Comparison of ENCODE assay signal across 9 cellular contexts in genomic region chr1:186722711-186723309, GRCh38. TPM values are rescaled to one million over a fixed set of nuclear protein-coding genes. Genes with fewer than 3 reads are reported as not detected.
DNase-seq lines count a peak whose midpoint lies in the region; ATAC-seq and TF ChIP-seq lines count a peak whose summit lies in the region.
"Had no signal": no experiment of that assay in that cellular context is flagged by ENCODE, and none has a peak within 500 bp of the region (broad histone marks: within the 10 kb centered on the region; RNA-seq: fewer than 3 reads in every experiment).

No MANE protein-coding gene starts in this region.

- ATAC-seq in left ventricle myocardium superior, result no peak
- ATAC-seq in HCT116, result peak; percentile 82

- 46% methylated on average over 3 of the region's 3 CpGs for WGBS in mammary epithelial cell (ENCODE audit: low coverage, missing lambda C conversion rate)

- H3K9me2 ChIP-seq in HCT116 (ENCODE audit: insufficient read depth), result no peaks in the 10 kb centered on the region

- H3K27me3 ChIP-seq in cardiac muscle cell, result no peaks in the 10 kb centered on the region
- no peaks in the 10 kb centered on the region for H3K27me3 ChIP-seq in HCT116 (ENCODE audit: insufficient read depth, low read length)
- no peaks in the 10 kb centered on the region for H3K27me3 ChIP-seq in mammary epithelial cell (ENCODE audit: insufficient read depth, low read length)

- BruUV-seq in HCT116 (replicated peaks; lab: Mats Ljungman, UMichigan), result no TSS peak
- no TSS peak for BruUV-seq in mammary epithelial cell (replicated peaks; lab: Mats Ljungman, UMichigan)

- no peak for TF ChIP-seq POLR2A in HCT116 (IDR thresholded peaks at IDR 0.05; ENCODE audit: borderline replicate concordance, extremely low read depth, insufficient read depth, insufficient read length)

- H3K27ac ChIP-seq in cardiac muscle cell, result no peak overlapping the region
- H3K27ac ChIP-seq in HCT116 (ENCODE audit: low read depth, low read length), result no peak overlapping the region
- H3K27ac ChIP-seq in mammary epithelial cell (ENCODE audit: insufficient read depth, low read depth, low read length), result no peak overlapping the region
- H3K27ac ChIP-seq: epithelial cell of prostate had no signal

- H3K4me1 ChIP-seq in cardiac muscle cell (ENCODE audit: low read depth) (no peaks in the 10 kb centered on the region), HCT116 (ENCODE audit: control insufficient read depth in 1 of 2, insufficient read depth in 2 of 2, low read length in 2 of 2) (no peaks in the 10 kb centered on the region), mammary epithelial cell (ENCODE audit: insufficient read depth, low read length) (no peaks in the 10 kb centered on the region)

- dilution Hi-C loops in mammary epithelial cell (cut with HindIII; ENCODE audit: low sequenced_read_pairs), result no loop called here

- peak; percentile 35 for TF ChIP-seq RAD21 in HCT116 (IDR thresholded peaks at IDR 0.05; ENCODE audit: low read depth)

- H3K9ac ChIP-seq in HCT116 (ENCODE audit: low read length) (no peak overlapping the region), mammary epithelial cell (ENCODE audit: insufficient read depth, low read length) (no peak overlapping the region)

- POLR2A ChIA-PET in HCT116 (lab: Charles Lee), result no interaction called here

- RAD21 ChIA-PET in HCT116 (lab: Charles Lee; ENCODE audit: low non-redundant PET in 1 of 2, low total read pairs in 2 of 2, uncharacterized antibody in 2 of 2, unreplicated experiment in 2 of 2), result interaction anchor here in 1 of 2 experiments (0.5 to 0.8 kb wide), 2 partner anchors 45 to 240 kb away, joined by 3 read pairs; no protein-coding TSS in a partner anchor

- H3K4me3 ChIP-seq in cardiac muscle cell, result no peak overlapping the region
- no peak overlapping the region for H3K4me3 ChIP-seq in HCT116 (replicated peaks in 1 of 2; ENCODE audit: low read depth in 1 of 2, low read length in 2 of 2)
- H3K4me3 ChIP-seq in mammary epithelial cell (replicated peaks in 1 of 3; ENCODE audit: insufficient read depth in 1 of 3, low read depth in 2 of 3, low read length in 3 of 3), result no peak overlapping the region

- no peak overlapping the region for H3K4me3 Mint-ChIP-seq in nephron progenitor cell

- no peaks in the 10 kb centered on the region for H3K79me2 ChIP-seq in HCT116 (ENCODE audit: insufficient read depth, low read length)
- no peaks in the 10 kb centered on the region for H3K79me2 ChIP-seq in mammary epithelial cell (ENCODE audit: insufficient read depth, low read length)

- peak; percentile 47 to 64 for DNase-seq in cardiac muscle cell (ENCODE audit: low read depth in 1 of 2, low spot score in 1 of 2)
- no peak for DNase-seq in left ventricle myocardium superior
- peak; percentile 51 for DNase-seq in HCT116 (ENCODE audit: low read depth, low spot score)
- peak; percentile 57 for DNase-seq in NCI-H1694 (lab: John Stamatoyannopoulos, UW)
- DNase-seq in mammary epithelial cell, result peak; percentile 21
- DNase-seq in nephron progenitor cell, result peak; percentile 9
- DNase-seq in stimulated activated CD4-positive, alpha-beta T cell treated with anti-CD3 and anti-CD28 coated beads, Interleukin-12 subunit alpha, Interleukin-12 subunit beta, amount 100 ng/mL, for 4 hours, result no peak
- DNase-seq in central memory CD4-positive, alpha-beta T cell, result no peak

- peak; percentile 65 for TF ChIP-seq CTCF in cardiac muscle cell (IDR thresholded peaks at IDR 0.05; ENCODE audit: low read depth, low read length)
- TF ChIP-seq CTCF in HCT116 (IDR thresholded peaks at IDR 0.05 in 2 of 3, conservative IDR thresholded peaks at IDR 0.05 in 1 of 3; ENCODE audit: borderline replicate concordance in 1 of 3, insufficient read depth in 1 of 3, low read depth in 2 of 3, low read length in 2 of 3), result peak; percentile 27 to 75 (median 67); a peak in 5 of 6 replicates
- peak; percentile 75 to 86 for TF ChIP-seq CTCF in mammary epithelial cell (conservative IDR thresholded peaks at IDR 0.05 in 1 of 2, IDR thresholded peaks at IDR 0.05 in 1 of 2; ENCODE audit: extremely low read depth in 1 of 2, insufficient read depth in 1 of 2, low read depth in 1 of 2, low read length in 2 of 2)
- TF ChIP-seq CTCF in nephron progenitor cell (IDR thresholded peaks at IDR 0.05), result peak; percentile 55

- H3K36me3 ChIP-seq in cardiac muscle cell (no peaks in the 10 kb centered on the region), HCT116 (ENCODE audit: control insufficient read depth in 1 of 2, insufficient read depth in 2 of 2, low read length in 2 of 2) (no peaks in the 10 kb centered on the region), mammary epithelial cell (ENCODE audit: insufficient read depth, low read length) (no peaks in the 10 kb centered on the region)

- H3K4me1 Mint-ChIP-seq in nephron progenitor cell, result no peaks in the 10 kb centered on the region

- H2AFZ ChIP-seq in HCT116 (ENCODE audit: low read depth, low read length, poor library complexity, severe bottlenecking) (peak overlapping the region; percentile 16), mammary epithelial cell (ENCODE audit: low read depth, low read length) (no peak overlapping the region)

- H3K4me2 ChIP-seq in HCT116 (ENCODE audit: low read length) (no peak overlapping the region), mammary epithelial cell (ENCODE audit: insufficient read depth, low read depth, low read length) (no peak overlapping the region)

- H3K27me3 Mint-ChIP-seq in nephron progenitor cell (ENCODE audit: low read depth, poor library complexity), result peaks cover 3% of the 10 kb centered on the region

- no peaks in the 10 kb centered on the region for H3K36me3 Mint-ChIP-seq in nephron progenitor cell (ENCODE audit: low read depth)

- no peaks in the 10 kb centered on the region for H3K9me3 ChIP-seq in cardiac muscle cell (ENCODE audit: low read depth)
- H3K9me3 ChIP-seq in HCT116 (ENCODE audit: control insufficient read depth in 1 of 2, insufficient read depth in 1 of 2, low read depth in 1 of 2, low read length in 2 of 2), result no peaks in the 10 kb centered on the region
- no peaks in the 10 kb centered on the region for H3K9me3 ChIP-seq in mammary epithelial cell (replicated peaks; ENCODE audit: insufficient read depth, low read length)

- CTCF ChIA-PET in HCT116 (lab: Charles Lee) (interaction anchor here (0.6 to 1.7 kb wide), 18 partner anchors 8 to 264 kb away, joined by 3 to 9 read pairs (median 4); partner anchors contain the start of gene PTGS2), mammary epithelial cell (lab: Charles Lee; ENCODE audit: low non-redundant PET) (interaction anchor here (0.6 to 0.9 kb wide), 5 partner anchors 26 to 345 kb away, joined by 4 to 7 read pairs (median 5); no protein-coding TSS in a partner anchor)

- intact Hi-C loops in left ventricle myocardium superior (cut with micrococcal nuclease) (no loop called here), HCT116 (cut with micrococcal nuclease) (no loop called here), mammary epithelial cell (cut with micrococcal nuclease) (loop anchor here (1.0 to 2.0 kb wide), 5 partner anchors 39 to 263 kb away; partner anchors contain the start of gene PTGS2)

- in situ Hi-C loops in mammary epithelial cell (cut with MboI; ENCODE audit: low sequenced_read_pairs in 2 of 2), result loop anchor here in 1 of 2 donors (25.0 kb wide), 1 partner anchor 264 kb away; no protein-coding TSS in a partner anchor

- H3K9me3 Mint-ChIP-seq in nephron progenitor cell, result peaks cover 25% of the 10 kb centered on the region

- no peak overlapping the region for H3K27ac Mint-ChIP-seq in nephron progenitor cell

- H4K20me1 ChIP-seq in HCT116 (ENCODE audit: insufficient read depth) (no peaks in the 10 kb centered on the region), mammary epithelial cell (ENCODE audit: insufficient read depth, low read length) (no peaks in the 10 kb centered on the region)

TF ChIP-seq in HCT116, 20 proteins besides CTCF, POLR2A, EP300 and RAD21 (continues in another document):
- TF ChIP-seq ATF3 (IDR thresholded peaks at IDR 0.05) (no peak), YY1 (IDR thresholded peaks at IDR 0.05; ENCODE audit: extremely low read depth, insufficient replicate concordance, low read depth, low read length) (no peak), SIN3A (IDR thresholded peaks at IDR 0.05; ENCODE audit: low read depth) (no peak), MAX (IDR thresholded peaks at IDR 0.05) (no peak), REST (IDR thresholded peaks at IDR 0.05; ENCODE audit: low read depth) (no peak)

RNA-seq across cellular contexts. Expression of gene PTGS2, which starts 42.6 kb away (rescaled TPM):
- 0.06 and 0.35 TPM in 2 replicates for total RNA-seq in cardiac muscle cell
- polyA plus RNA-seq in cardiac muscle cell, result 0.10 TPM in 1 of 2 replicates, not detected in the other
- total RNA-seq in left ventricle myocardium superior, result 0.77 TPM
- total RNA-seq in HCT116 (2021; ENCODE audit: unreplicated experiment), result 0.91 TPM
- 0.92 and 1.3 TPM in 2 replicates for polyA plus RNA-seq in HCT116 (2012)
- total RNA-seq in mammary epithelial cell, result 100 to 1,000 TPM in 1 of 2 donors, 10 to 100 TPM in 1; 11.7 to 304 TPM
- 13.5 TPM for polyA plus RNA-seq in mammary epithelial cell
- 17.1 TPM for polyA minus RNA-seq in mammary epithelial cell

Comparison
In these comparisons a context has a peak if more than half of its experiments do, and no peak if none do; other contexts are left out.
1. DNase-seq: peak in cardiac muscle cell (2 of 2), HCT116 (single experiment), NCI-H1694 (single experiment), mammary epithelial cell (single experiment) and nephron progenitor cell (single experiment); none in left ventricle myocardium superior (single experiment), stimulated activated CD4-positive, alpha-beta T cell treated with anti-CD3 and anti-CD28 coated beads, Interleukin-12 subunit alpha, Interleukin-12 subunit beta, amount 100 ng/mL, for 4 hours (single experiment) and central memory CD4-positive, alpha-beta T cell (single experiment).
2. Peak in every context shown above with its lines, with median percentiles within 50 percentile points of each other: CTCF ChIP-seq.